In the genomic region with DNA sequence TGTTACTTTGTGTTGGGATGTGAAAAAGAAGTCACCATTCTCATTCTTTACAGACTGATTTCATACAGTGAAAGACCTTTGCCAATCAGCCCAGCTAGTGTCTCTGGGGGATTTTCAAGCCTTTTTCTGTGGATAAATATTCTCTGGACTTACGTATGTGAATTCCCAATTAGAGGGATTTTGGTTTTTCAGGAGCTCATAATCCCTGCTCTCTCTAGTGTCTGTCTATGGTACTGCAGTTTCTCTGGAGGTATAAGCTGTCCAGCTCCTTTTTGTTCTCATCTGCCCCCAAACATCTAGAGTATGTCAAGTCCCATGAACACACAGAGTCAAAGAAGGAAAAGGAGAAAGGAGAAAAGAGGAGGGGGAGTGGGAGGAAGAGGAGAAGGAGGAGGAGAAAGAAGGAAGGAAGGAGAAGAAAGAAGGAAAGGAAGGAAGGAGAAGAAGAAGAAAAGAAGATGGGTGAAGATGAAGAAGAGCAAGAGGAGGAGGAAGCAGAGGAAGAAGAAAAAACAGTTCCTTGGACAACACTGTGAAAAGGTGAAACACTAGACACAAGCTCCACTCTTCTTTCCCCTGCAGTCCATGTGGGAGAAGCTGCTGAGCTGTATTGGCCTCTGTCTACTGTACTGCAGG, we compare ENCODE assay signal across 8 cellular contexts.
DNase-seq lines count a peak whose midpoint lies in the region; ATAC-seq and TF ChIP-seq lines count a peak whose summit lies in the region.

No MANE protein-coding gene starts in this region.

- H3K27ac Mint-ChIP-seq in stimulated activated effector memory CD8-positive, alpha-beta T cell treated with anti-CD3 and anti-CD28 coated beads, Interleukin-12 subunit alpha, Interleukin-12 subunit beta, amount 100 ng/mL, for 72 hours, result no peak overlapping the region
- H3K27ac Mint-ChIP-seq in Calu3 (ENCODE audit: unreplicated experiment), result no peak overlapping the region

- 50% methylated on average over 1 of the region's 1 CpG for WGBS in esophagus muscularis mucosa
- WGBS in ovary, 3 donors, result 12 to 24% (median 20%) methylated on average over 1 of the region's 1 CpG

- no peaks in the 10 kb centered on the region for H3K36me3 Mint-ChIP-seq in stimulated activated effector memory CD8-positive, alpha-beta T cell treated with anti-CD3 and anti-CD28 coated beads, Interleukin-12 subunit alpha, Interleukin-12 subunit beta, amount 100 ng/mL, for 72 hours
- H3K36me3 Mint-ChIP-seq in Calu3 (ENCODE audit: insufficient read depth, unreplicated experiment), result no peaks in the 10 kb centered on the region

- H3K4me3 ChIP-seq in esophagus muscularis mucosa, result no peak overlapping the region
- no peak overlapping the region for H3K4me3 ChIP-seq in ovary

- TF ChIP-seq EP300 in esophagus muscularis mucosa (IDR thresholded peaks at IDR 0.05) (no peak), ovary (IDR thresholded peaks at IDR 0.05) (no peak)

- no peak for ATAC-seq in stimulated activated effector memory CD8-positive, alpha-beta T cell treated with anti-CD3 and anti-CD28 coated beads, Interleukin-12 subunit alpha, Interleukin-12 subunit beta, amount 100 ng/mL, for 72 hours
- ATAC-seq in GM18870 (IDR thresholded peaks at IDR 0.05; ENCODE audit: unreplicated experiment), result no peak

- peak; percentile 25 for TF ChIP-seq CTCF in GM10248 (IDR thresholded peaks at IDR 0.05; ENCODE audit: control extremely low read depth, extremely low read depth, low read depth, missing control alignments)
- TF ChIP-seq CTCF in esophagus muscularis mucosa (IDR thresholded peaks at IDR 0.05), result peak in 2 of 3 experiments; percentile 37 to 66
- no peak for TF ChIP-seq CTCF in Calu3 (IDR thresholded peaks at IDR 0.05; ENCODE audit: unreplicated experiment)
- TF ChIP-seq CTCF in ovary (IDR thresholded peaks at IDR 0.05), result no peak

- H3K4me1 ChIP-seq in esophagus muscularis mucosa, result peaks cover 0 to 14% (median 4%) of the 10 kb centered on the region in 4 donors
- no peaks in the 10 kb centered on the region for H3K4me1 ChIP-seq in ovary (ENCODE audit: insufficient read depth)

- DNase-seq in GM10248 (ENCODE audit: extremely low spot score) (peak; percentile 22), NCI-H460 (ENCODE audit: extremely low read depth, low read depth) (peak; percentile 12), esophagus muscularis mucosa (ENCODE audit: extremely low spot score) (no peak), renal cortical epithelial cell (ENCODE audit: low read depth) (peak; percentile 27), Calu3 (no peak), ovary (no peak)
- DNase-seq in stimulated activated effector memory CD8-positive, alpha-beta T cell treated with anti-CD3 and anti-CD28 coated beads, Interleukin-12 subunit alpha, Interleukin-12 subunit beta, amount 100 ng/mL, for 72 hours (ENCODE audit: low spot score in 2 of 2), result no peak

- POLR2A ChIA-PET in GM10248 (lab: Yijun Ruan, JAX), result no interaction called here

- peaks cover 6% of the 10 kb centered on the region for H3K9me3 Mint-ChIP-seq in stimulated activated effector memory CD8-positive, alpha-beta T cell treated with anti-CD3 and anti-CD28 coated beads, Interleukin-12 subunit alpha, Interleukin-12 subunit beta, amount 100 ng/mL, for 72 hours
- no peaks in the 10 kb centered on the region for H3K9me3 Mint-ChIP-seq in Calu3 (ENCODE audit: low read depth, unreplicated experiment)

- H3K27ac ChIP-seq in esophagus muscularis mucosa (replicated peaks in 1 of 4) (no peak overlapping the region), ovary (no peak overlapping the region)

- H3K27me3 ChIP-seq in esophagus muscularis mucosa (no peaks in the 10 kb centered on the region), ovary (no peaks in the 10 kb centered on the region)

- H3K4me1 Mint-ChIP-seq in stimulated activated effector memory CD8-positive, alpha-beta T cell treated with anti-CD3 and anti-CD28 coated beads, Interleukin-12 subunit alpha, Interleukin-12 subunit beta, amount 100 ng/mL, for 72 hours, result no peaks in the 10 kb centered on the region
- no peaks in the 10 kb centered on the region for H3K4me1 Mint-ChIP-seq in Calu3 (ENCODE audit: low read depth, unreplicated experiment)

- no peaks in the 10 kb centered on the region for H3K36me3 ChIP-seq in esophagus muscularis mucosa
- H3K36me3 ChIP-seq in ovary, result no peaks in the 10 kb centered on the region

- CTCF ChIA-PET in GM10248 (lab: Yijun Ruan, JAX) (interaction anchor here (0.7 to 2.3 kb wide), 30 partner anchors 8 to 287 kb away, joined by 3 to 38 read pairs (median 4); no protein-coding TSS in a partner anchor), Calu3 (lab: Charles Lee) (interaction anchor here (0.7 to 0.9 kb wide), 3 partner anchors 23 to 92 kb away, joined by 3 to 6 read pairs (median 3); no protein-coding TSS in a partner anchor)

- intact Hi-C loops in esophagus muscularis mucosa (cut with DNase I), result no loop called here
- intact Hi-C loops in Calu3 (cut with micrococcal nuclease; ENCODE audit: unreplicated experiment), result loop anchor here (10.0 kb wide), 1 partner anchor 82 kb away; no protein-coding TSS in a partner anchor
- intact Hi-C loops in ovary (cut with DNase I), result no loop called here

- no peaks in the 10 kb centered on the region for H3K27me3 Mint-ChIP-seq in Calu3 (ENCODE audit: unreplicated experiment)

- no TSS peak for BruUV-seq in Calu3 (replicated peaks; lab: Mats Ljungman, UMichigan)

- TF ChIP-seq POLR2A in esophagus muscularis mucosa (IDR thresholded peaks at IDR 0.05; ENCODE audit: low read depth), result no peak
- no peak for TF ChIP-seq POLR2A in ovary (IDR thresholded peaks at IDR 0.05)

- H3K9me3 ChIP-seq in esophagus muscularis mucosa, result peaks cover 0 to 4% (median 0%) of the 10 kb centered on the region in 4 donors
- H3K9me3 ChIP-seq in ovary, result no peaks in the 10 kb centered on the region

- no peak overlapping the region for H3K4me3 Mint-ChIP-seq in stimulated activated effector memory CD8-positive, alpha-beta T cell treated with anti-CD3 and anti-CD28 coated beads, Interleukin-12 subunit alpha, Interleukin-12 subunit beta, amount 100 ng/mL, for 72 hours
- no peak overlapping the region for H3K4me3 Mint-ChIP-seq in Calu3 (ENCODE audit: low read depth, unreplicated experiment)

Comparison
In these comparisons a context has a peak if more than half of its experiments do, and no peak if none do; other contexts are left out.
1. DNase-seq: peak in GM10248 (single experiment), NCI-H460 (single experiment) and renal cortical epithelial cell (single experiment); none in esophagus muscularis mucosa (single experiment), stimulated activated effector memory CD8-positive, alpha-beta T cell treated with anti-CD3 and anti-CD28 coated beads, Interleukin-12 subunit alpha, Interleukin-12 subunit beta, amount 100 ng/mL, for 72 hours (0 of 2), Calu3 (single experiment) and ovary (0 of 5).
2. CTCF ChIP-seq: peak in GM10248 (single experiment) and esophagus muscularis mucosa (2 of 3); none in Calu3 (single experiment) and ovary (0 of 3).